Comparison of ENCODE assay signal across 7 cellular contexts in genomic region chr2:121095257-121096080, GRCh38.
A peak's percentile ranks its signal among the peaks of the same experiment; 100 is the strongest.
DNase-seq lines count a peak whose midpoint lies in the region; TF ChIP-seq lines count a peak whose summit lies in the region.

No MANE protein-coding gene starts in this region.

- no peaks in the 10 kb centered on the region for H3K27me3 ChIP-seq in ascending aorta

- H3K27ac ChIP-seq in ascending aorta (no peak overlapping the region), substantia nigra (ENCODE audit: low read depth, low read length, poor library complexity, severe bottlenecking) (no peak overlapping the region)

- intact Hi-C loops in ascending aorta (cut with DNase I): no loop called here

- TF ChIP-seq CTCF in ascending aorta (IDR thresholded peaks at IDR 0.05): peak; percentile 39 to 56 (median 56)

- no peaks in the 10 kb centered on the region for H3K4me1 ChIP-seq in ascending aorta

- peak; percentile 64 for DNase-seq in EH (ENCODE audit: low read depth)
- DNase-seq in H4 (ENCODE audit: low spot score): peak; percentile 75
- DNase-seq in NCI-H2227 (lab: John Stamatoyannopoulos, UW; ENCODE audit: unreplicated experiment): peak; percentile 82
- DNase-seq in ascending aorta (ENCODE audit: low spot score in 2 of 2): no peak
- DNase-seq in iPS-NIHi11 (ENCODE audit: low spot score): peak; percentile 87
- peak in 34 of 49 donors; percentile 8 to 72 (median 42) for DNase-seq in substantia nigra (lab: John Stamatoyannopoulos, UW)
- no peak for DNase-seq in stimulated activated CD4-positive, alpha-beta T cell treated with anti-CD3 and anti-CD28 coated beads, Interleukin-4, amount 100 ng/mL, for 24 hours

- no peak overlapping the region for H3K4me3 ChIP-seq in ascending aorta

- H3K9me3 ChIP-seq in ascending aorta: no peaks in the 10 kb centered on the region

- H3K36me3 ChIP-seq in ascending aorta: no peaks in the 10 kb centered on the region

Comparison
In these comparisons a context has a peak if more than half of its experiments do, and no peak if none do; other contexts are left out.
1. DNase-seq: peak in EH (single experiment), H4 (single experiment), NCI-H2227 (single experiment), iPS-NIHi11 (single experiment) and substantia nigra (34 of 49); none in ascending aorta (0 of 2) and stimulated activated CD4-positive, alpha-beta T cell treated with anti-CD3 and anti-CD28 coated beads, Interleukin-4, amount 100 ng/mL, for 24 hours (single experiment).